In genomic region chr1:178938959-178939317, GRCh38 we compare ENCODE assay signal across 1 cellular context.
TF ChIP-seq lines count a peak whose summit lies in the region.

No MANE protein-coding gene starts in this region.

TF ChIP-seq in GM23338, 12 proteins besides CTCF, POLR2A, EP300 and RAD21:
- TF ChIP-seq ZNF462 (CRISPR knock-in tag; IDR thresholded peaks at IDR 0.05) (no peak), ETS1 (IDR thresholded peaks at IDR 0.05) (no peak), NANOG (IDR thresholded peaks at IDR 0.05; ENCODE audit: borderline replicate concordance) (no peak), EZH2phosphoT487 (IDR thresholded peaks at IDR 0.05; ENCODE audit: unreplicated experiment) (no peak), ZNF331 (CRISPR knock-in tag; IDR thresholded peaks at IDR 0.05; ENCODE audit: low read depth) (no peak), STAT1 (IDR thresholded peaks at IDR 0.05; ENCODE audit: unreplicated experiment) (no peak), POLR2AphosphoS5 (IDR thresholded peaks at IDR 0.05; ENCODE audit: low read depth) (no peak), JUNB (IDR thresholded peaks at IDR 0.05; ENCODE audit: unreplicated experiment) (no peak), CREB1 (CRISPR knock-in tag; IDR thresholded peaks at IDR 0.05; ENCODE audit: low read depth) (no peak), ZNF114 (CRISPR knock-in tag; IDR thresholded peaks at IDR 0.05) (no peak), REST (IDR thresholded peaks at IDR 0.05; ENCODE audit: unreplicated experiment) (no peak), EZH2 (IDR thresholded peaks at IDR 0.05; ENCODE audit: low read depth, unreplicated experiment) (no peak)
